Comparison of ENCODE assay signal across 16 cellular contexts in the genomic region with DNA sequence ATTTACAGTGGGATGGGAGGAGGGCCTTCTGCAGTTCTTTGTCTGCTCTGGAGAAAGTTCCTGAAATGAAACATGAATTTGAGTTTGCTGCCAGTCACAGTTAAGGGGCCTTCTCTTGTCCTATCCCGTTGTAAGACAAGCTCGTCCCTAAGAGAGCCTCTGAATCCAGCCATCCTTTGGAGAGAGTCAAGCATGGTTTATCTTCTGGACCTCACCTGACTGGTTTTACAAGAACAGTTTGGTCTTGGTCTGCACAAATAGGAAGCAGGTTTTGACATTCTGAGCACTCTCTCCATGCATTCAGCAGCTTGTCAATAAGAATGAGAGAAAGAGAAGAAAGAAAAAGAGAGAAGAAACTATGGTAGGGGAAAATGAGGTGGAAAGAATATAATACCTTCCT. TPM values are rescaled to one million over a fixed set of nuclear protein-coding genes. Genes with fewer than 3 reads are reported as not detected.
DNase-seq lines count a peak whose midpoint lies in the region; ATAC-seq, FAIRE-seq and TF ChIP-seq lines count a peak whose summit lies in the region.
"Had no signal": no experiment of that assay in that cellular context is flagged by ENCODE, and none has a peak within 500 bp of the region (broad histone marks: within the 10 kb centered on the region; RNA-seq: fewer than 3 reads in every experiment).

No MANE protein-coding gene starts in this region.

- no peak for TF ChIP-seq CTCF in keratinocyte (optimal IDR thresholded peaks at IDR 0.05 in 1 of 3, IDR thresholded peaks at IDR 0.05 in 1 of 3, conservative IDR thresholded peaks at IDR 0.05 in 1 of 3; ENCODE audit: extremely low read depth in 1 of 3, insufficient read depth in 2 of 3, low read length in 3 of 3)
- TF ChIP-seq CTCF in type B pancreatic cell (conservative IDR thresholded peaks at IDR 0.05), result no peak
- no peak for TF ChIP-seq CTCF in suprapubic skin (IDR thresholded peaks at IDR 0.05)
- no peak for TF ChIP-seq CTCF in H9 (conservative IDR thresholded peaks at IDR 0.05)

- H3K27me3 Mint-ChIP-seq in type B pancreatic cell, result no peaks in the 10 kb centered on the region
- H3K27me3 Mint-ChIP-seq in H9 (ENCODE audit: low read depth), result no peaks in the 10 kb centered on the region

- H4K20me1 ChIP-seq in keratinocyte (ENCODE audit: control insufficient read depth, extremely low read depth, insufficient read depth, low read length) (no peaks in the 10 kb centered on the region), H9 (ENCODE audit: control insufficient read depth, insufficient read depth, insufficient read length) (no peaks in the 10 kb centered on the region)
- H4K20me1 ChIP-seq: BLaER1 had no signal

- H2BK20ac ChIP-seq in H9 (ENCODE audit: low read depth, low read length, poor library complexity, severe bottlenecking), result no peak overlapping the region

- H3K18ac ChIP-seq in H9 (ENCODE audit: insufficient read length, low read depth, low read length), result no peak overlapping the region

- FAIRE-seq in keratinocyte (lab: Jason Lieb, UNC), result peak; percentile 23
- FAIRE-seq: GM12878, GM18507, H54 had no signal

- H3K4ac ChIP-seq in H9 (ENCODE audit: low read depth, low read length), result no peak overlapping the region

- H3K27me3 ChIP-seq in keratinocyte (ENCODE audit: control insufficient read depth, extremely low read depth, insufficient read depth, low read length) (no peaks in the 10 kb centered on the region), suprapubic skin (no peaks in the 10 kb centered on the region), H9 (ENCODE audit: insufficient read depth, low read length) (no peaks in the 10 kb centered on the region)
- H3K27me3 ChIP-seq: BLaER1 had no signal

- WGBS in suprapubic skin, result 54% methylated on average over 2 of the region's 2 CpGs
- no CpG with 5 or more reads among the region's 2 CpGs for WGBS in H9 (ENCODE audit: extremely low coverage, insufficient read length, low lambda C conversion rate)

- H3K9me1 ChIP-seq in keratinocyte (ENCODE audit: control insufficient read depth, extremely low read depth, insufficient read depth, low read length), result no peaks in the 10 kb centered on the region

- no peak overlapping the region for H2BK12ac ChIP-seq in H9 (ENCODE audit: insufficient read length, low read depth, low read length)

- DNase-seq in NCI-H748 (lab: John Stamatoyannopoulos, UW; ENCODE audit: unreplicated experiment) (peak; percentile 12), NCI-H748 treated with DMSO at 0.1 percent for 48 hours (lab: John Stamatoyannopoulos, UW) (no peak), NCI-H510A treated with DMSO at 0.1 percent for 48 hours (lab: John Stamatoyannopoulos, UW) (peak; percentile 18), keratinocyte (ENCODE audit: low read depth, low spot score) (no peak), type B pancreatic cell (ENCODE audit: extremely low spot score, unreplicated experiment) (no peak), suprapubic skin (ENCODE audit: low spot score in 2 of 2) (no peak), H9 (no peak)
- DNase-seq: AML-193, Calu3 had no signal

- H3K9ac ChIP-seq in keratinocyte (ENCODE audit: control insufficient read depth, extremely low read depth, insufficient read depth, low read length) (no peak overlapping the region), H9 (ENCODE audit: extremely low read depth, insufficient read length, low read length) (no peak overlapping the region)
- H3K9ac ChIP-seq: BLaER1 had no signal

- no peak overlapping the region for H3K27ac ChIP-seq in keratinocyte (ENCODE audit: control insufficient read depth, insufficient read depth, low read length)
- H3K27ac ChIP-seq in suprapubic skin, result no peak overlapping the region
- H3K27ac ChIP-seq in H9 (ENCODE audit: insufficient read length, low read depth, low read length), result no peak overlapping the region
- H3K27ac ChIP-seq: 22Rv1, BLaER1, HL-60 had no signal

- H3K23ac ChIP-seq in H9 (ENCODE audit: insufficient read length, low read depth, low read length), result no peak overlapping the region

- H3K4me3 Mint-ChIP-seq in type B pancreatic cell (peak overlapping the region; percentile 21), H9 (no peak overlapping the region)

- H2AFZ ChIP-seq in keratinocyte (ENCODE audit: control insufficient read depth, low read length) (no peak overlapping the region), H9 (ENCODE audit: low read length) (no peak overlapping the region)

- no peak for ATAC-seq in HG03045 (IDR thresholded peaks at IDR 0.05; ENCODE audit: unreplicated experiment)
- ATAC-seq: GM12878 had no signal

- no peak for TF ChIP-seq EP300 in suprapubic skin (IDR thresholded peaks at IDR 0.05)

- H3K27ac Mint-ChIP-seq in type B pancreatic cell (peak overlapping the region; percentile 68), H9 (no peak overlapping the region)

- no peak overlapping the region for H3K56ac ChIP-seq in H9 (ENCODE audit: insufficient read length, low read depth, low read length)

- no peak overlapping the region for H4K5ac ChIP-seq in H9 (ENCODE audit: insufficient read length, low read depth, low read length)

- H3K79me2 ChIP-seq in keratinocyte (ENCODE audit: control insufficient read depth, insufficient read depth, low read length) (no peaks in the 10 kb centered on the region), H9 (ENCODE audit: insufficient read depth, low read length) (no peaks in the 10 kb centered on the region)

- H4K91ac ChIP-seq in H9 (ENCODE audit: insufficient read length, low read depth, low read length), result no peak overlapping the region

- H3K9me3 Mint-ChIP-seq in type B pancreatic cell (no peaks in the 10 kb centered on the region), H9 (no peaks in the 10 kb centered on the region)

- no peak overlapping the region for H3K4me2 ChIP-seq in keratinocyte (ENCODE audit: control insufficient read depth, extremely low read depth, insufficient read depth, low read depth, low read length)
- no peak overlapping the region for H3K4me2 ChIP-seq in H9 (ENCODE audit: insufficient read depth, insufficient read length, low read length)
- H3K4me2 ChIP-seq: BLaER1 had no signal

- H2BK15ac ChIP-seq in H9 (ENCODE audit: low read depth, low read length), result no peak overlapping the region

- H3K36me3 ChIP-seq in keratinocyte (ENCODE audit: control insufficient read depth in 2 of 2, extremely low read depth in 1 of 2, insufficient read depth in 2 of 2, low read length in 2 of 2), result no peaks in the 10 kb centered on the region
- no peaks in the 10 kb centered on the region for H3K36me3 ChIP-seq in suprapubic skin
- H3K36me3 ChIP-seq: BLaER1 had no signal

- no peak overlapping the region for H3K14ac ChIP-seq in H9 (ENCODE audit: insufficient read depth, low read length)

- H2BK5ac ChIP-seq in H9 (ENCODE audit: insufficient read length, low read length), result no peak overlapping the region

- H2AK5ac ChIP-seq in H9 (ENCODE audit: insufficient read length, low read length), result no peak overlapping the region

- dilution Hi-C loops in keratinocyte (cut with MboI; ENCODE audit: extremely low pct_ligation_motif_present, low sequenced_read_pairs), result no loop called here

- no peak overlapping the region for H3T11ph ChIP-seq in H9 (ENCODE audit: low read length)

- H3K36me3 Mint-ChIP-seq in type B pancreatic cell (no peaks in the 10 kb centered on the region), H9 (ENCODE audit: insufficient read depth in 1 of 3, low read depth in 3 of 3) (no peaks in the 10 kb centered on the region)

- no peaks in the 10 kb centered on the region for H3K23me2 ChIP-seq in H9 (ENCODE audit: insufficient read length, low read depth, low read length, poor library complexity, severe bottlenecking)

- H3K9me3 ChIP-seq in keratinocyte (ENCODE audit: control insufficient read depth, low read depth, low read length), result no peaks in the 10 kb centered on the region
- H3K9me3 ChIP-seq in suprapubic skin, result no peaks in the 10 kb centered on the region
- H3K9me3 ChIP-seq in H9 (ENCODE audit: control insufficient read depth, low read depth, low read length), result no peaks in the 10 kb centered on the region
- H3K9me3 ChIP-seq: BLaER1 had no signal

- no peak for TF ChIP-seq POLR2A in suprapubic skin (IDR thresholded peaks at IDR 0.05)

- no peak overlapping the region for H2BK120ac ChIP-seq in H9 (ENCODE audit: low read depth, low read length, poor library complexity, severe bottlenecking)

- H3K4me1 ChIP-seq in keratinocyte (ENCODE audit: control insufficient read depth, extremely low read depth, insufficient read depth, low read length), result no peaks in the 10 kb centered on the region
- H3K4me1 ChIP-seq in suprapubic skin, result no peaks in the 10 kb centered on the region
- H3K4me1 ChIP-seq in H9 (ENCODE audit: insufficient read depth, low read length), result peaks cover 3% of the 10 kb centered on the region; the same call in 1 of the 2 replicates
- H3K4me1 ChIP-seq: BLaER1 had no signal

- no peak overlapping the region for H3K4me3 ChIP-seq in keratinocyte (ENCODE audit: control insufficient read depth in 2 of 3, extremely low read depth in 1 of 3, insufficient read depth in 2 of 3, low read depth in 1 of 3, low read length in 3 of 3)
- H3K4me3 ChIP-seq in suprapubic skin, result no peak overlapping the region
- H3K4me3 ChIP-seq: BLaER1, GM12878 had no signal

- H3K79me1 ChIP-seq in H9 (ENCODE audit: insufficient read depth, low read depth, low read length, poor library complexity, severe bottlenecking), result no peaks in the 10 kb centered on the region

- H4K8ac ChIP-seq in H9 (replicated peaks; ENCODE audit: insufficient read length, low read depth, low read length), result no peak overlapping the region

- H3K4me1 Mint-ChIP-seq in type B pancreatic cell (ENCODE audit: unreplicated experiment) (peaks cover 11% of the 10 kb centered on the region), H9 (peaks cover 23 to 30% of the 10 kb centered on the region in 2 experiments)

RNA-seq across cellular contexts. Expression of gene TENM3, which starts 20.4 kb away (rescaled TPM):
- 17.0 to 20.9 TPM (median 18.8 TPM) in 3 replicates for polyA plus RNA-seq in keratinocyte
- polyA plus RNA-seq in keratinocyte (2011; ENCODE audit: low read depth), result 8.8 TPM
- 3.9 and 4.9 TPM in 2 replicates for polyA plus RNA-seq in keratinocyte (2011; cell fraction: cytosol; rRNA removed)
- polyA plus RNA-seq in keratinocyte (2011; cell fraction: nucleus; rRNA removed), result 25.4 and 26.5 TPM in 2 replicates
- polyA plus RNA-seq in keratinocyte (2012; ENCODE audit: low replicate concordance), result 4.9 and 19.5 TPM in 2 replicates
- 51.9 to 65.0 TPM (median 63.1 TPM) in 3 replicates for polyA minus RNA-seq in keratinocyte
- 10.2 TPM for polyA minus RNA-seq in keratinocyte (2011; cell fraction: cytosol; rRNA and poly(A)+ RNA removed)
- polyA minus RNA-seq in keratinocyte (2011; cell fraction: nucleus; rRNA and poly(A)+ RNA removed), result 111 and 165 TPM in 2 replicates
- total RNA-seq in type B pancreatic cell (ENCODE audit: low replicate concordance), result 49.3 and 73.5 TPM in 2 replicates
- total RNA-seq in suprapubic skin, result 1 to 10 TPM in 3 of 4 donors, under 1 TPM in 1; 0.81 to 2.9 (median 1.8) TPM
- 49.1 and 49.6 TPM in 2 replicates for total RNA-seq in H9 (2021)

Comparison
In these comparisons a context has a peak if more than half of its experiments do, and no peak if none do; other contexts are left out.
1. DNase-seq: peak in NCI-H748 (single experiment) and NCI-H510A treated with DMSO at 0.1 percent for 48 hours (single experiment); none in NCI-H748 treated with DMSO at 0.1 percent for 48 hours (single experiment), keratinocyte (single experiment), type B pancreatic cell (single experiment), suprapubic skin (0 of 2) and H9 (single experiment).
2. RNA of gene TENM3, which starts 20.4 kb away (total RNA-seq): 49.3 to 73.5 TPM in type B pancreatic cell and 49.1 to 49.6 TPM in H9; 0.81 to 2.9 TPM in suprapubic skin; every median in the first group is over 10 times any median in the second.